Comparison of ENCODE assay signal across 11 cellular contexts in the genomic region with DNA sequence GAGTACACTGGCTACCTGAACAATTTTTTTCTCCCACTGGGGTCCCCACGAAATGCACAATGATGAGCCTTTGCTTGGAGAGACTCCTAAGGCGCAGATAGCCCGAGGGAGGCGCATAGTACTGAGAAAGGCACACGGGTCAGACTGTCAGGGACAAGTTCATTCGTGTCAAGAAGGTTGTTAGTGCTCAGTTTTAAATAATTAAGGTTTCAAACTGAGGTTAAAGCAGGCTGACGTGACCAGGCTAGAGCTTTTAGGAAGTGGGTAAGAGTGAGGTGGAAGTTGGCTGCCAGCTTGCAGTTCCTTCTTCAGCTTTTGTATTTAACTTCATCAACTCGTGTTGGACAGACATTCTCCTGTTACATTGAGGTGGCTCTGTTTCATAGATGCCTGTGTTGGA. TPM values are rescaled to one million over a fixed set of nuclear protein-coding genes. Genes with fewer than 3 reads are reported as not detected.
A peak's percentile ranks its signal among the peaks of the same experiment; 100 is the strongest.
DNase-seq lines count a peak whose midpoint lies in the region; ATAC-seq, FAIRE-seq and TF ChIP-seq lines count a peak whose summit lies in the region.
"Had no signal": no experiment of that assay in that cellular context is flagged by ENCODE, and none has a peak within 500 bp of the region (broad histone marks: within the 10 kb centered on the region; RNA-seq: fewer than 3 reads in every experiment).

No MANE protein-coding gene starts in this region.

- H3K27ac ChIP-seq in right atrium auricular region (no peak overlapping the region), MM.1S (ENCODE audit: low read length) (no peak overlapping the region)
- H3K27ac ChIP-seq: adrenal gland had no signal

- DNase-seq in Right ventricle myocardium superior (no peak), right atrium auricular region (ENCODE audit: low spot score) (no peak), KBM-7 (peak; percentile 45), frontal cortex (ENCODE audit: low spot score in 2 of 2) (no peak), MM.1S (no peak)
- no peak for DNase-seq in activated naive CD4-positive, alpha-beta T cell treated with anti-CD3 and anti-CD28 coated beads, Interleukin-2, amount 50 U/mL, for 16 hours
- DNase-seq: adrenal gland, NCI-H2081 treated with DMSO at 0.1 percent for 48 hours, OCI-M1 had no signal

- H3K4me1 ChIP-seq in right atrium auricular region (peaks cover 0 to 23% of the 10 kb centered on the region in 2 donors), MM.1S (ENCODE audit: low read length) (peaks cover 19% of the 10 kb centered on the region)

- peaks cover 48% of the 10 kb centered on the region for H4K20me1 ChIP-seq in MM.1S (ENCODE audit: insufficient read depth, low read length)

- no peak for FAIRE-seq in frontal cortex (lab: Jason Lieb, UNC)

- no peaks in the 10 kb centered on the region for H3K9me3 Mint-ChIP-seq in brain
- H3K9me3 Mint-ChIP-seq in stimulated activated memory B cell treated with anti-CD40 and anti-IgM and Interleukin-4, amounts not matched to agents 10 μg/mL and 1 μg/mL and 100 μg/mL, for 72 hours, result no peaks in the 10 kb centered on the region

- TF ChIP-seq CTCF in right atrium auricular region (IDR thresholded peaks at IDR 0.05) (no peak), brain (conservative IDR thresholded peaks at IDR 0.05) (no peak), MM.1S (IDR thresholded peaks at IDR 0.05; ENCODE audit: low read length) (no peak)

- peaks cover 19% of the 10 kb centered on the region for H3K36me3 ChIP-seq in right atrium auricular region
- H3K36me3 ChIP-seq in MM.1S (replicated peaks; ENCODE audit: insufficient read depth, low read length), result peaks cover 9% of the 10 kb centered on the region

- H3K4me3 ChIP-seq in right atrium auricular region (no peak overlapping the region), MM.1S (ENCODE audit: low read length) (no peak overlapping the region)
- H3K4me3 ChIP-seq: adrenal gland had no signal

- no peak overlapping the region for H2AFZ ChIP-seq in MM.1S (ENCODE audit: low read length)

- no peak overlapping the region for H3K4me2 ChIP-seq in MM.1S (ENCODE audit: low read depth, low read length)

- no peaks in the 10 kb centered on the region for H3K27me3 Mint-ChIP-seq in brain
- no peaks in the 10 kb centered on the region for H3K27me3 Mint-ChIP-seq in stimulated activated memory B cell treated with anti-CD40 and anti-IgM and Interleukin-4, amounts not matched to agents 10 μg/mL and 1 μg/mL and 100 μg/mL, for 72 hours

- H3K9me3 ChIP-seq in right atrium auricular region, result no peaks in the 10 kb centered on the region
- H3K9me3 ChIP-seq in MM.1S (replicated peaks; ENCODE audit: insufficient read depth, low read length), result no peaks in the 10 kb centered on the region
- H3K9me3 ChIP-seq: adrenal gland had no signal

- no peak overlapping the region for H3K4me3 Mint-ChIP-seq in brain
- H3K4me3 Mint-ChIP-seq in stimulated activated memory B cell treated with anti-CD40 and anti-IgM and Interleukin-4, amounts not matched to agents 10 μg/mL and 1 μg/mL and 100 μg/mL, for 72 hours, result peak overlapping the region; percentile 43

- no peak overlapping the region for H3K9ac ChIP-seq in MM.1S (ENCODE audit: low read length)

- no peaks in the 10 kb centered on the region for H3K27me3 ChIP-seq in right atrium auricular region
- no peaks in the 10 kb centered on the region for H3K27me3 ChIP-seq in MM.1S (replicated peaks; ENCODE audit: insufficient read depth, low read length)
- H3K27me3 ChIP-seq: adrenal gland had no signal

- H3K79me2 ChIP-seq in MM.1S (ENCODE audit: low read length), result peaks cover 81% of the 10 kb centered on the region

- H3K4me1 Mint-ChIP-seq in brain, result peaks cover 34% of the 10 kb centered on the region
- H3K4me1 Mint-ChIP-seq in stimulated activated memory B cell treated with anti-CD40 and anti-IgM and Interleukin-4, amounts not matched to agents 10 μg/mL and 1 μg/mL and 100 μg/mL, for 72 hours, result peaks cover 33% of the 10 kb centered on the region

- H3F3A ChIP-seq in MM.1S (ENCODE audit: insufficient read depth, low read length), result peaks cover 9% of the 10 kb centered on the region

- no peaks in the 10 kb centered on the region for H3K9me2 ChIP-seq in MM.1S (replicated peaks; ENCODE audit: insufficient read depth, low read length)

- in situ Hi-C loops in KBM-7 (cut with MboI; ENCODE audit: low pct_unique_long_range_greater_than_20kb, low sequenced_read_pairs), result no loop called here

- intact Hi-C loops in Right ventricle myocardium superior (cut with DNase I), result no loop called here

- peaks cover 36% of the 10 kb centered on the region for H3K36me3 Mint-ChIP-seq in brain
- H3K36me3 Mint-ChIP-seq in stimulated activated memory B cell treated with anti-CD40 and anti-IgM and Interleukin-4, amounts not matched to agents 10 μg/mL and 1 μg/mL and 100 μg/mL, for 72 hours, result peaks cover 18% of the 10 kb centered on the region

- peak; percentile 18 for ATAC-seq in Right ventricle myocardium superior (ENCODE audit: poor library complexity)
- peak; percentile 93 for ATAC-seq in stimulated activated memory B cell treated with anti-CD40 and anti-IgM and Interleukin-4, amounts not matched to agents 10 μg/mL and 1 μg/mL and 100 μg/mL, for 72 hours

- peak overlapping the region in 3 of 5 experiments; percentile 20 to 73 (median 68) for H3K27ac Mint-ChIP-seq in brain
- peak overlapping the region; percentile 81 for H3K27ac Mint-ChIP-seq in stimulated activated memory B cell treated with anti-CD40 and anti-IgM and Interleukin-4, amounts not matched to agents 10 μg/mL and 1 μg/mL and 100 μg/mL, for 72 hours

RNA-seq across cellular contexts. Expression of gene RBM33, which starts 31.6 kb away (rescaled TPM):
- total RNA-seq in Right ventricle myocardium superior (32.8 TPM), right atrium auricular region (10 to 100 TPM; 15.4 to 21.0 TPM), frontal cortex (44.4 TPM)
- 14.4 TPM for polyA plus RNA-seq in brain (ENCODE audit: insufficient read depth, low read depth, low replicate concordance)
